Comparison of ENCODE assay signal across 8 cellular contexts in genomic region chr16:66548868-66549267, GRCh38. TPM values are rescaled to one million over a fixed set of nuclear protein-coding genes. Genes with fewer than 3 reads are reported as not detected.
DNase-seq lines count a peak whose midpoint lies in the region; ATAC-seq and TF ChIP-seq lines count a peak whose summit lies in the region.

No MANE protein-coding gene starts in this region.

- H3K4me3 ChIP-seq in ascending aorta (peak overlapping the region; percentile 90 to 98), liver (ENCODE audit: low read depth in 1 of 3, low read length in 3 of 3) (peak overlapping the region in 2 of 3 donors; percentile 83 to 88)

- no peak for ATAC-seq in GM21576 (IDR thresholded peaks at IDR 0.05; ENCODE audit: unreplicated experiment)

- intact Hi-C loops in ascending aorta (cut with DNase I): loop anchor here (2.0 kb wide), 2 partner anchors 56 to 70 kb away; partner anchors contain the start of gene CMTM3

- H3K4me1 Mint-ChIP-seq in T-helper 2 cell treated with Interferon-gamma antibody and Interleukin-4, amounts not matched to agents 5 μg/mL and 100 μg/mL, for 36 hours (ENCODE audit: low read depth): peaks cover 48% of the 10 kb centered on the region

- peaks cover 11 to 24% of the 10 kb centered on the region in 2 donors for H3K4me1 ChIP-seq in ascending aorta
- peaks cover 2 to 31% (median 22%) of the 10 kb centered on the region in 4 donors for H3K4me1 ChIP-seq in liver (ENCODE audit: control insufficient read depth in 4 of 4, insufficient read depth in 4 of 4, low read length in 3 of 4)

- no peak for TF ChIP-seq CTCF in ascending aorta (IDR thresholded peaks at IDR 0.05)
- TF ChIP-seq CTCF in liver (IDR thresholded peaks at IDR 0.05; ENCODE audit: low read depth, low read length, missing input control): no peak

- no peaks in the 10 kb centered on the region for H3K9me3 Mint-ChIP-seq in T-helper 2 cell treated with Interferon-gamma antibody and Interleukin-4, amounts not matched to agents 5 μg/mL and 100 μg/mL, for 36 hours

- peak overlapping the region; percentile 81 to 85 for H3K9ac ChIP-seq in liver (ENCODE audit: low read depth in 1 of 2, low read length in 2 of 2)

- no peak for TF ChIP-seq RAD21 in liver (IDR thresholded peaks at IDR 0.05)

- peak overlapping the region; percentile 80 for H3K27ac Mint-ChIP-seq in T-helper 2 cell treated with Interferon-gamma antibody and Interleukin-4, amounts not matched to agents 5 μg/mL and 100 μg/mL, for 36 hours

- peaks cover 23% of the 10 kb centered on the region for H3K36me3 Mint-ChIP-seq in T-helper 2 cell treated with Interferon-gamma antibody and Interleukin-4, amounts not matched to agents 5 μg/mL and 100 μg/mL, for 36 hours (ENCODE audit: low read depth)

- H3K27me3 ChIP-seq in ascending aorta (no peaks in the 10 kb centered on the region), liver (ENCODE audit: control insufficient read depth in 4 of 4, insufficient read depth in 4 of 4, low read length in 3 of 4) (no peaks in the 10 kb centered on the region)

- peak overlapping the region; percentile 94 to 99 for H3K27ac ChIP-seq in ascending aorta
- peak overlapping the region; percentile 90 to 94 for H3K27ac ChIP-seq in liver (ENCODE audit: low read depth in 1 of 2, low read length in 2 of 2)
- H3K27ac ChIP-seq in temporal lobe (ENCODE audit: low read depth, low read length): peak overlapping the region; percentile 83

- no peaks in the 10 kb centered on the region for H3K9me3 ChIP-seq in ascending aorta
- no peaks in the 10 kb centered on the region for H3K9me3 ChIP-seq in liver (ENCODE audit: control insufficient read depth in 4 of 4, low read length in 3 of 4)

- H3K36me3 ChIP-seq in ascending aorta: peaks cover 0 to 12% of the 10 kb centered on the region in 2 donors
- H3K36me3 ChIP-seq in liver (ENCODE audit: control insufficient read depth in 4 of 4, insufficient read depth in 3 of 4, low read depth in 1 of 4, low read length in 3 of 4): peaks cover 0 to 1% (median 0%) of the 10 kb centered on the region in 4 donors

- DNase-seq in T-helper 2 cell treated with Interferon-gamma antibody and Interleukin-4, amounts not matched to agents 5 μg/mL and 100 μg/mL, for 36 hours (ENCODE audit: low spot score): no peak
- no peak for DNase-seq in T-helper 2 cell
- DNase-seq in ascending aorta (ENCODE audit: low spot score in 2 of 2): no peak
- no peak for DNase-seq in activated gamma-delta T cell treated with Interleukin-2 at 50 U/mL for 16 hours
- no peak for DNase-seq in NCI-H128 (lab: John Stamatoyannopoulos, UW; ENCODE audit: unreplicated experiment)

- no peaks in the 10 kb centered on the region for H3K27me3 Mint-ChIP-seq in T-helper 2 cell treated with Interferon-gamma antibody and Interleukin-4, amounts not matched to agents 5 μg/mL and 100 μg/mL, for 36 hours (ENCODE audit: low read depth)

- 78% methylated on average over 9 of the region's 9 CpGs for WGBS in liver

- peak overlapping the region; percentile 74 for H3K4me3 Mint-ChIP-seq in T-helper 2 cell treated with Interferon-gamma antibody and Interleukin-4, amounts not matched to agents 5 μg/mL and 100 μg/mL, for 36 hours

TF ChIP-seq in liver, 16 proteins besides CTCF, POLR2A, EP300 and RAD21:
- no peak for TF ChIP-seq HNF4G (IDR thresholded peaks at IDR 0.05)
- no peak for TF ChIP-seq JUND (IDR thresholded peaks at IDR 0.05)
- TF ChIP-seq TAF1 (conservative IDR thresholded peaks at IDR 0.05): no peak
- TF ChIP-seq HNF4A (conservative IDR thresholded peaks at IDR 0.05): no peak
- TF ChIP-seq FOXA2 (IDR thresholded peaks at IDR 0.05): no peak
- TF ChIP-seq SP1 (IDR thresholded peaks at IDR 0.05): no peak
- no peak for TF ChIP-seq NR2F2 (IDR thresholded peaks at IDR 0.05)
- no peak for TF ChIP-seq RXRA (IDR thresholded peaks at IDR 0.05)
- TF ChIP-seq GABPA (IDR thresholded peaks at IDR 0.05 in 1 of 2, conservative IDR thresholded peaks at IDR 0.05 in 1 of 2): no peak
- TF ChIP-seq REST (IDR thresholded peaks at IDR 0.05): no peak
- TF ChIP-seq YY1 (IDR thresholded peaks at IDR 0.05): no peak
- TF ChIP-seq FOXA1 (IDR thresholded peaks at IDR 0.05): no peak
- TF ChIP-seq ATF3 (IDR thresholded peaks at IDR 0.05): no peak
- no peak for TF ChIP-seq ZBTB33 (IDR thresholded peaks at IDR 0.05)
- TF ChIP-seq MAX (IDR thresholded peaks at IDR 0.05): no peak
- no peak for TF ChIP-seq EGR1 (IDR thresholded peaks at IDR 0.05; ENCODE audit: low read depth in 2 of 2)

RNA-seq across cellular contexts. Expression of gene TK2, which starts 1.1 kb away (rescaled TPM):
- total RNA-seq in ascending aorta (21.5 TPM), liver (10 to 100 TPM; 10.5 to 31.9 TPM), temporal lobe (24.1 TPM)
- polyA plus RNA-seq in liver: 10 to 100 TPM; 19.5 to 22.5 TPM

RNA-seq across cellular contexts. Expression of gene CKLF, which starts 3.5 kb away (rescaled TPM):
- not detected for total RNA-seq in ascending aorta
- 10 to 100 TPM in 1 of 2 donors, 1 to 10 TPM in 1; 9.5 to 36.1 TPM for total RNA-seq in liver
- polyA plus RNA-seq in liver: 10 to 100 TPM; 19.3 to 23.6 TPM
- total RNA-seq in temporal lobe: 27.8 TPM

RNA-seq across cellular contexts. Expression of gene CMTM1, which starts 17.4 kb away (rescaled TPM):
- total RNA-seq in ascending aorta (not detected), liver (under 1 TPM; 0.33 to 0.84 TPM), temporal lobe (3.2 TPM)
- polyA plus RNA-seq in liver: under 1 TPM; 0.32 to 0.64 TPM

RNA-seq across cellular contexts. Expression of gene CMTM2, which starts 30.4 kb away (rescaled TPM):
- not detected for total RNA-seq in ascending aorta
- total RNA-seq in liver: 1 to 10 TPM in 1 of 2 donors, under 1 TPM in 1; 0.50 to 1.1 TPM
- under 1 TPM; 0.57 to 0.67 TPM for polyA plus RNA-seq in liver
- total RNA-seq in temporal lobe: 0.25 TPM

RNA-seq across cellular contexts. Expression of gene CMTM3, which starts 55.6 kb away (rescaled TPM):
- total RNA-seq in ascending aorta (42.6 TPM), liver (10 to 100 TPM in 1 of 2 donors, 1 to 10 TPM in 1; 2.7 to 12.2 TPM), temporal lobe (6.1 TPM)
- 1 to 10 TPM; 1.6 to 6.5 TPM for polyA plus RNA-seq in liver

Comparison
In these comparisons a context has a peak if more than half of its experiments do, and no peak if none do; other contexts are left out.
1. RNA of gene CKLF, which starts 3.5 kb away (total RNA-seq): 9.5 to 36.1 TPM in liver and 27.8 TPM in temporal lobe (single experiment); not detected in ascending aorta (single experiment); every median in the first group is over 10 times any median in the second.
2. Peak in every context shown above with its lines, with median percentiles within 50 percentile points of each other: H3K27ac ChIP-seq.